ENCODE assay signal across 1 cellular context in genomic region chr16:9270424-9270823, GRCh38.
TF ChIP-seq lines count a peak whose summit lies in the region.

No MANE protein-coding gene starts in this region.

TF ChIP-seq in liver, 16 proteins besides CTCF, POLR2A, EP300 and RAD21 (continued from another document):
- TF ChIP-seq REST (IDR thresholded peaks at IDR 0.05), result no peak
- TF ChIP-seq HNF4G (IDR thresholded peaks at IDR 0.05), result no peak
- no peak for TF ChIP-seq FOXA1 (IDR thresholded peaks at IDR 0.05)
- TF ChIP-seq MAX (IDR thresholded peaks at IDR 0.05), result no peak
- no peak for TF ChIP-seq YY1 (IDR thresholded peaks at IDR 0.05)
- no peak for TF ChIP-seq GABPA (IDR thresholded peaks at IDR 0.05 in 1 of 2, conservative IDR thresholded peaks at IDR 0.05 in 1 of 2)
- no peak for TF ChIP-seq SP1 (IDR thresholded peaks at IDR 0.05)
- TF ChIP-seq ZBTB33 (IDR thresholded peaks at IDR 0.05), result no peak
- TF ChIP-seq ATF3 (IDR thresholded peaks at IDR 0.05), result no peak
- TF ChIP-seq NR2F2 (IDR thresholded peaks at IDR 0.05), result no peak
- no peak for TF ChIP-seq HNF4A (conservative IDR thresholded peaks at IDR 0.05)
- no peak for TF ChIP-seq RXRA (IDR thresholded peaks at IDR 0.05)
